Comparison of ENCODE assay signal across 1 cellular context in the genomic region with DNA sequence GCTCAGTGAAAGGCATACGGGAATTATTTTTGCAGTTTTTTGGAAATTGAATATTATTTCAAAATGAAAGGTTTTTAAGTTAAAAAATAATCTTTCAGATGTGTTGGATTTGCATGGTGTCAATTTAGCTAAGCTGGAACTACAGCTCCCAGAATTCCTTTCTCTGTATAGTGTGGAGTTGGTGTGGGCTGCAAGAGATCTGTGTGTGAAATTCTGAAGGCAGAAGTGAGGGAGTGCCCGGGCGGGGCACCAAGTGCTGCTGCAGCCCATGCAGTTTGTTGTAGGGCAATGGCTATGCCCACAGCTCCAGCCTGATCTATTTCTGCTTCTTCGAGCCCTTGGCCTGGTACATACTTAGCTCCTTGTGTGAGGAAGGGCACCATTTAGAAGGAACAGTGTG.
A peak's percentile ranks its signal among the peaks of the same experiment; 100 is the strongest.
TF ChIP-seq lines count a peak whose summit lies in the region.

No MANE protein-coding gene starts in this region.

TF ChIP-seq in HEK293, 187 proteins besides CTCF, POLR2A, EP300 and RAD21 (continued from another document):
- TF ChIP-seq ZFHX2 (tag by site-specific recombination; conservative IDR thresholded peaks at IDR 0.05) (peak; percentile 21; the same call in 1 of the 2 replicates), ZSCAN16 (tag by site-specific recombination; IDR thresholded peaks at IDR 0.05) (no peak)
